ENCODE assay signal across 14 cellular contexts in the genomic region with DNA sequence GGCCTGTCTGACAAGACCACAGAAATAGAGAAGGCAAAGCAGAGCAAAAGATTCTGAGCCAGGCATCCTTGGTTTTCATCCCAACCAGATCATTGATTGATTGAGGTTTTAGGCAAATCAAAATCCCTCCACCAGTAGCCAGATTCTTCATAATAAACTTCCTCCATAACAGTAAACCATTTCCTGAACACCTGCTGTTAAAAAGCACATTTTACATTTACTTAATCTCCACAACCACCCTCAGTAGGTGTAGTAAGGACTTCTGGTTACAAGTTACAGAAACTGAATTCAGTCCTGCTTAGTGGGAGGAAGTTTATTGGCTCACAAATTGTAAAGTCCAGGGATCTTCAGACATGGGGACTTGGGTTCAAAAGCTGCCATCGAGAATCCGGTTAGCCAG. TPM values are rescaled to one million over a fixed set of nuclear protein-coding genes. Genes with fewer than 3 reads are reported as not detected.
DNase-seq lines count a peak whose midpoint lies in the region; ATAC-seq and TF ChIP-seq lines count a peak whose summit lies in the region.
"Had no signal": no experiment of that assay in that cellular context is flagged by ENCODE, and none has a peak within 500 bp of the region (broad histone marks: within the 10 kb centered on the region; RNA-seq: fewer than 3 reads in every experiment).

No MANE protein-coding gene starts in this region.

- POLR2A ChIA-PET in activated CD4-positive, alpha-beta memory T cell treated with anti-CD3 and anti-CD28 coated beads for 36 hours (lab: Charles Lee): interaction anchor here (2.1 kb wide), 1 partner anchor 29 kb away, joined by 4 read pairs; no protein-coding TSS in a partner anchor
- POLR2A ChIA-PET in activated CD4-positive, alpha-beta memory T cell treated with anti-CD3 and anti-CD28 coated beads, Interleukin-2, amount 10 ng/mL, durations not matched to agents 7 days and 5 days (lab: Charles Lee): interaction anchor here (1.0 to 2.5 kb wide), 2 partner anchors 11 to 28 kb away, joined by 3 to 11 read pairs; a partner anchor contains a TSS

- peaks cover 0 to 18% (median 8%) of the 10 kb centered on the region in 5 donors for H3K4me1 ChIP-seq in subcutaneous abdominal adipose tissue (ENCODE audit: control insufficient read depth in 5 of 5, insufficient read depth in 5 of 5, low read length in 5 of 5)

- H3K4me3 ChIP-seq in subcutaneous abdominal adipose tissue (ENCODE audit: low read depth in 1 of 5, low read length in 5 of 5): no peak overlapping the region
- H3K4me3 ChIP-seq: suprapubic skin had no signal

- H3K9ac ChIP-seq in subcutaneous abdominal adipose tissue (ENCODE audit: low read length in 5 of 5): no peak overlapping the region

- H3K27me3 Mint-ChIP-seq in activated CD4-positive, alpha-beta memory T cell treated with anti-CD3 and anti-CD28 coated beads for 36 hours: no peaks in the 10 kb centered on the region
- H3K27me3 Mint-ChIP-seq in activated CD4-positive, alpha-beta memory T cell treated with anti-CD3 and anti-CD28 coated beads, Interleukin-2, amount 10 ng/mL, durations not matched to agents 7 days and 5 days: no peaks in the 10 kb centered on the region
- no peaks in the 10 kb centered on the region for H3K27me3 Mint-ChIP-seq in memory B cell
- H3K27me3 Mint-ChIP-seq: activated naive CD4-positive, alpha-beta T cell treated with anti-CD3 and anti-CD28 coated beads, Interleukin-2, amount 50 U/mL, for 24 hours had no signal

- H3K36me3 Mint-ChIP-seq in activated CD4-positive, alpha-beta memory T cell treated with anti-CD3 and anti-CD28 coated beads for 36 hours: peaks cover 19% of the 10 kb centered on the region
- H3K36me3 Mint-ChIP-seq in activated CD4-positive, alpha-beta memory T cell treated with anti-CD3 and anti-CD28 coated beads, Interleukin-2, amount 10 ng/mL, durations not matched to agents 7 days and 5 days (ENCODE audit: low read depth): peaks cover 55% of the 10 kb centered on the region
- H3K36me3 Mint-ChIP-seq in memory B cell: peaks cover 22% of the 10 kb centered on the region

- H3K27me3 ChIP-seq in subcutaneous abdominal adipose tissue (ENCODE audit: control insufficient read depth in 5 of 5, insufficient read depth in 4 of 5, low read length in 5 of 5): no peaks in the 10 kb centered on the region
- H3K27me3 ChIP-seq: suprapubic skin had no signal

- H3K9me3 Mint-ChIP-seq in activated CD4-positive, alpha-beta memory T cell treated with anti-CD3 and anti-CD28 coated beads for 36 hours: no peaks in the 10 kb centered on the region
- H3K9me3 Mint-ChIP-seq in activated CD4-positive, alpha-beta memory T cell treated with anti-CD3 and anti-CD28 coated beads, Interleukin-2, amount 10 ng/mL, durations not matched to agents 7 days and 5 days: no peaks in the 10 kb centered on the region
- H3K9me3 Mint-ChIP-seq in memory B cell: no peaks in the 10 kb centered on the region
- H3K9me3 Mint-ChIP-seq: activated naive CD4-positive, alpha-beta T cell treated with anti-CD3 and anti-CD28 coated beads, Interleukin-2, amount 50 U/mL, for 24 hours had no signal

- H3K27ac ChIP-seq in VCaP (peak overlapping the region; percentile 50), subcutaneous abdominal adipose tissue (ENCODE audit: low read depth, low read length) (peak overlapping the region; percentile 26)

- no peak for TF ChIP-seq CTCF in VCaP (conservative IDR thresholded peaks at IDR 0.05)

- H3K36me3 ChIP-seq in subcutaneous abdominal adipose tissue (ENCODE audit: control insufficient read depth in 5 of 5, insufficient read depth in 5 of 5, low read length in 5 of 5): peaks cover 6 to 76% (median 60%) of the 10 kb centered on the region in 5 donors

- DNase-seq in activated CD4-positive, alpha-beta memory T cell treated with anti-CD3 and anti-CD28 coated beads for 36 hours: no peak
- no peak for DNase-seq in activated CD4-positive, alpha-beta memory T cell treated with anti-CD3 and anti-CD28 coated beads, Interleukin-2, amount 10 ng/mL, durations not matched to agents 7 days and 5 days
- no peak for DNase-seq in memory B cell (ENCODE audit: low spot score in 2 of 2)
- DNase-seq in NK-92 (lab: John Stamatoyannopoulos, UW; ENCODE audit: unreplicated experiment): no peak
- DNase-seq in NCI-H748 (lab: John Stamatoyannopoulos, UW; ENCODE audit: unreplicated experiment): no peak
- no peak for DNase-seq in SIG-M5 treated with dmso at 0.1 percent for 504 hours (lab: John Stamatoyannopoulos, UW; ENCODE audit: unreplicated experiment)
- DNase-seq: NCI-H1417 treated with DMSO at 0.1 percent for 48 hours; NCI-H774; stimulated activated CD4-positive, alpha-beta T cell treated with anti-CD3 and anti-CD28 coated beads, Interleukin-4, amount 100 ng/mL, for 4 hours had no signal

- H3K4me1 Mint-ChIP-seq in activated CD4-positive, alpha-beta memory T cell treated with anti-CD3 and anti-CD28 coated beads for 36 hours (ENCODE audit: low read depth): peaks cover 8% of the 10 kb centered on the region
- peaks cover 3% of the 10 kb centered on the region for H3K4me1 Mint-ChIP-seq in activated CD4-positive, alpha-beta memory T cell treated with anti-CD3 and anti-CD28 coated beads, Interleukin-2, amount 10 ng/mL, durations not matched to agents 7 days and 5 days
- peaks cover 22% of the 10 kb centered on the region for H3K4me1 Mint-ChIP-seq in memory B cell

- intact Hi-C loops in activated CD4-positive, alpha-beta memory T cell treated with anti-CD3 and anti-CD28 coated beads for 36 hours (cut with micrococcal nuclease): no loop called here

- CTCF ChIA-PET in activated CD4-positive, alpha-beta memory T cell treated with anti-CD3 and anti-CD28 coated beads for 36 hours (lab: Charles Lee): interaction anchor here (1.9 to 2.3 kb wide), 3 partner anchors 14 to 151 kb away, joined by 4 to 7 read pairs (median 6); a partner anchor contains a TSS
- CTCF ChIA-PET in activated CD4-positive, alpha-beta memory T cell treated with anti-CD3 and anti-CD28 coated beads, Interleukin-2, amount 10 ng/mL, durations not matched to agents 7 days and 5 days (lab: Charles Lee): no interaction called here

- H3K4me3 Mint-ChIP-seq in activated CD4-positive, alpha-beta memory T cell treated with anti-CD3 and anti-CD28 coated beads for 36 hours: no peak overlapping the region
- H3K4me3 Mint-ChIP-seq in activated CD4-positive, alpha-beta memory T cell treated with anti-CD3 and anti-CD28 coated beads, Interleukin-2, amount 10 ng/mL, durations not matched to agents 7 days and 5 days: no peak overlapping the region
- H3K4me3 Mint-ChIP-seq in memory B cell: no peak overlapping the region
- H3K4me3 Mint-ChIP-seq: activated naive CD4-positive, alpha-beta T cell treated with anti-CD3 and anti-CD28 coated beads, Interleukin-2, amount 50 U/mL, for 24 hours had no signal

- H3K9me3 ChIP-seq in subcutaneous abdominal adipose tissue (ENCODE audit: control insufficient read depth in 5 of 5, low read length in 5 of 5): no peaks in the 10 kb centered on the region
- H3K9me3 ChIP-seq: suprapubic skin had no signal

- ATAC-seq in memory B cell (ENCODE audit: low read depth): no peak
- ATAC-seq: activated CD4-positive, CD25-positive, alpha-beta regulatory T cell treated with anti-CD3 and anti-CD28 coated beads, Interleukin-2, amount 50 U/mL, for 24 hours had no signal

- H3K27ac Mint-ChIP-seq in activated CD4-positive, alpha-beta memory T cell treated with anti-CD3 and anti-CD28 coated beads for 36 hours: peak overlapping the region; percentile 53
- H3K27ac Mint-ChIP-seq in activated CD4-positive, alpha-beta memory T cell treated with anti-CD3 and anti-CD28 coated beads, Interleukin-2, amount 10 ng/mL, durations not matched to agents 7 days and 5 days: no peak overlapping the region
- H3K27ac Mint-ChIP-seq in memory B cell: peak overlapping the region; percentile 89

RNA-seq across cellular contexts. Expression of a gene that starts 28.3 kb away (rescaled TPM):
- 100 to 1,000 TPM; 151 to 155 TPM for total RNA-seq in activated CD4-positive, alpha-beta memory T cell treated with anti-CD3 and anti-CD28 coated beads for 36 hours
- 100 to 1,000 TPM; 106 to 108 TPM for total RNA-seq in activated CD4-positive, alpha-beta memory T cell treated with anti-CD3 and anti-CD28 coated beads, Interleukin-2, amount 10 ng/mL, durations not matched to agents 7 days and 5 days
